In the genomic region with DNA sequence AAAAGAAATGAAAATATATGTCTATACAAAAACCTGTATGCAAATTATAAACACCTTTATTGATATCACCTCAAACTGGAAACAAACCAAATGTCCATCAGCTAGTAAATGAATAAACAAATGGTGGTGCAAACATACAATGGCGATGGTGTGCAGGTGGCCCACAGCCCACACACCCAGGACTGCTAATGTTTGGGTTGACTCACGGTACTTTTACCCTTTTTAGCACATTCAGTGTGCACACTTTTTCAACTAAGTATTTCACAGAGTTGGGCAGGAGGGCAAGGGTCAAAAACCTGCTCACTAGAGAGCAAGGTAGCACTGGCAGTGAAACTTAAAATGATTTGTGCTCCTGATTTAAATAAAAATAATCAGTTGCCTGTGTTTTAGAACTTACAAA, we compare ENCODE assay signal across 30 cellular contexts.
DNase-seq lines count a peak whose midpoint lies in the region; ATAC-seq and TF ChIP-seq lines count a peak whose summit lies in the region.
"Had no signal": no experiment of that assay in that cellular context is flagged by ENCODE, and none has a peak within 500 bp of the region (broad histone marks: within the 10 kb centered on the region; RNA-seq: fewer than 3 reads in every experiment).

No MANE protein-coding gene starts in this region.

- H3K4me3 Mint-ChIP-seq in activated CD4-positive, alpha-beta T cell treated with anti-CD3 and anti-CD28 coated beads, Interleukin-2, amount 10 ng/mL, durations not matched to agents 24 days and 14 days, result no peak overlapping the region
- peak overlapping the region; percentile 5 for H3K4me3 Mint-ChIP-seq in activated T-helper 1 cell treated with anti-CD3 and anti-CD28 coated beads, Interleukin-12 subunit alpha, Interleukin-12 subunit beta, Interleukin-2, Interleukin-4 antibody, amounts not matched to agents 30 ng/mL and 10 ng/mL and 1 ng/mL, durations not matched to agents 14 hours and 24 hours and 36 hours
- H3K4me3 Mint-ChIP-seq: activated CD4-positive, alpha-beta T cell treated with anti-CD3 and anti-CD28 coated beads, Interleukin-2, amount 10 ng/mL, durations not matched to agents 7 days and 5 days; CD4-positive, alpha-beta T cell; central memory CD8-positive, alpha-beta T cell; H9; immature natural killer cell had no signal

- no peaks in the 10 kb centered on the region for H3K36me3 ChIP-seq in liver (ENCODE audit: control insufficient read depth in 4 of 4, insufficient read depth in 3 of 4, low read depth in 1 of 4, low read length in 3 of 4)
- H3K36me3 ChIP-seq in tibial artery, result peaks cover 0 to 3% (median 0%) of the 10 kb centered on the region in 3 donors
- H3K36me3 ChIP-seq: neutrophil, uterus had no signal

- peak overlapping the region; percentile 67 to 69 for H3K27ac ChIP-seq in liver (ENCODE audit: low read depth in 1 of 2, low read length in 2 of 2)
- H3K27ac ChIP-seq in tibial artery, result no peak overlapping the region
- H3K27ac ChIP-seq: left ventricle myocardium inferior, neutrophil, testis, uterus had no signal

- peak; percentile 76 for ATAC-seq in GM19463 (IDR thresholded peaks at IDR 0.05; ENCODE audit: unreplicated experiment)
- ATAC-seq in GM21381 (IDR thresholded peaks at IDR 0.05; ENCODE audit: unreplicated experiment), result no peak
- ATAC-seq: PC-3, Right ventricle myocardium inferior, sciatic nerve had no signal

- no peak overlapping the region for H3K9ac ChIP-seq in liver (ENCODE audit: low read depth in 1 of 2, low read length in 2 of 2)

- peaks cover 0 to 16% (median 2%) of the 10 kb centered on the region in 4 donors for H3K4me1 ChIP-seq in liver (ENCODE audit: control insufficient read depth in 4 of 4, insufficient read depth in 4 of 4, low read length in 3 of 4)
- H3K4me1 ChIP-seq in tibial artery, result peaks cover 0 to 4% (median 0%) of the 10 kb centered on the region in 4 donors
- H3K4me1 ChIP-seq: left ventricle myocardium inferior had no signal

- TF ChIP-seq CTCF in liver (IDR thresholded peaks at IDR 0.05; ENCODE audit: low read depth, low read length, missing input control) (no peak), tibial artery (IDR thresholded peaks at IDR 0.05) (no peak)

- H3K27me3 Mint-ChIP-seq in activated CD4-positive, alpha-beta T cell treated with anti-CD3 and anti-CD28 coated beads, Interleukin-2, amount 10 ng/mL, durations not matched to agents 24 days and 14 days, result no peaks in the 10 kb centered on the region
- no peaks in the 10 kb centered on the region for H3K27me3 Mint-ChIP-seq in activated T-helper 1 cell treated with anti-CD3 and anti-CD28 coated beads, Interleukin-12 subunit alpha, Interleukin-12 subunit beta, Interleukin-2, Interleukin-4 antibody, amounts not matched to agents 30 ng/mL and 10 ng/mL and 1 ng/mL, durations not matched to agents 14 hours and 24 hours and 36 hours (ENCODE audit: insufficient read depth)
- H3K27me3 Mint-ChIP-seq: activated CD4-positive, alpha-beta T cell treated with anti-CD3 and anti-CD28 coated beads, Interleukin-2, amount 10 ng/mL, durations not matched to agents 7 days and 5 days; CD4-positive, alpha-beta T cell; central memory CD8-positive, alpha-beta T cell; progenitor cell of endocrine pancreas had no signal

- peaks cover 24% of the 10 kb centered on the region for H3K9me3 Mint-ChIP-seq in activated CD4-positive, alpha-beta T cell treated with anti-CD3 and anti-CD28 coated beads, Interleukin-2, amount 10 ng/mL, durations not matched to agents 24 days and 14 days
- peaks cover 32% of the 10 kb centered on the region for H3K9me3 Mint-ChIP-seq in activated T-helper 1 cell treated with anti-CD3 and anti-CD28 coated beads, Interleukin-12 subunit alpha, Interleukin-12 subunit beta, Interleukin-2, Interleukin-4 antibody, amounts not matched to agents 30 ng/mL and 10 ng/mL and 1 ng/mL, durations not matched to agents 14 hours and 24 hours and 36 hours
- H3K9me3 Mint-ChIP-seq: central memory CD8-positive, alpha-beta T cell had no signal

- DNase-seq in activated CD4-positive, alpha-beta T cell treated with anti-CD3 and anti-CD28 coated beads, Interleukin-2, amount 10 ng/mL, durations not matched to agents 24 days and 14 days, result no peak
- DNase-seq in activated CD4-positive, alpha-beta T cell treated with anti-CD3 and anti-CD28 coated beads, Interleukin-2, amount 50 U/mL, for 4 hours, result no peak
- no peak for DNase-seq in activated T-helper 1 cell treated with anti-CD3 and anti-CD28 coated beads, Interleukin-12 subunit alpha, Interleukin-12 subunit beta, Interleukin-2, Interleukin-4 antibody, amounts not matched to agents 30 ng/mL and 10 ng/mL and 1 ng/mL, durations not matched to agents 14 hours and 24 hours and 36 hours (ENCODE audit: low spot score)
- DNase-seq in tibial artery, result no peak
- DNase-seq in NCI-H748 (lab: John Stamatoyannopoulos, UW; ENCODE audit: unreplicated experiment), result no peak
- DNase-seq: activated CD4-positive, alpha-beta T cell treated with anti-CD3 and anti-CD28 coated beads, Interleukin-2, amount 10 ng/mL, durations not matched to agents 7 days and 5 days; activated CD8-positive, alpha-beta memory T cell treated with anti-CD3 and anti-CD28 coated beads, Interleukin-2, amount 50 U/mL, for 4 hours; activated effector memory CD4-positive, alpha-beta T cell treated with Interleukin-2 at 50 U/mL for 16 hours; CD4-positive, alpha-beta T cell; EL; H9; hypothalamus; immature natural killer cell; Karpas-422; left ventricle myocardium inferior; NCI-H1436 treated with DMSO at 0.1 percent for 48 hours; NCI-H2107; PC-3; stimulated activated CD4-positive, alpha-beta T cell treated with anti-CD3 and anti-CD28 coated beads, Interleukin-12 subunit alpha, Interleukin-12 subunit beta, amount 100 ng/mL, for 4 hours; stimulated activated CD4-positive, alpha-beta T cell treated with anti-CD3 and anti-CD28 coated beads, Interleukin-4, amount 100 ng/mL, for 1 hour; testis; uterus had no signal

- peaks cover 51% of the 10 kb centered on the region for H3K36me3 Mint-ChIP-seq in activated CD4-positive, alpha-beta T cell treated with anti-CD3 and anti-CD28 coated beads, Interleukin-2, amount 10 ng/mL, durations not matched to agents 24 days and 14 days (ENCODE audit: low read depth)
- H3K36me3 Mint-ChIP-seq in activated T-helper 1 cell treated with anti-CD3 and anti-CD28 coated beads, Interleukin-12 subunit alpha, Interleukin-12 subunit beta, Interleukin-2, Interleukin-4 antibody, amounts not matched to agents 30 ng/mL and 10 ng/mL and 1 ng/mL, durations not matched to agents 14 hours and 24 hours and 36 hours (ENCODE audit: low read depth), result peaks cover 47% of the 10 kb centered on the region

- H3K4me3 ChIP-seq in liver (ENCODE audit: low read depth in 1 of 3, low read length in 3 of 3) (no peak overlapping the region), tibial artery (no peak overlapping the region)
- H3K4me3 ChIP-seq: left ventricle myocardium inferior, testis, uterus had no signal

- peak overlapping the region; percentile 76 for H3K27ac Mint-ChIP-seq in activated CD4-positive, alpha-beta T cell treated with anti-CD3 and anti-CD28 coated beads, Interleukin-2, amount 10 ng/mL, durations not matched to agents 24 days and 14 days
- peak overlapping the region; percentile 77 for H3K27ac Mint-ChIP-seq in activated T-helper 1 cell treated with anti-CD3 and anti-CD28 coated beads, Interleukin-12 subunit alpha, Interleukin-12 subunit beta, Interleukin-2, Interleukin-4 antibody, amounts not matched to agents 30 ng/mL and 10 ng/mL and 1 ng/mL, durations not matched to agents 14 hours and 24 hours and 36 hours
- H3K27ac Mint-ChIP-seq: activated CD4-positive, alpha-beta T cell treated with anti-CD3 and anti-CD28 coated beads, Interleukin-2, amount 10 ng/mL, durations not matched to agents 7 days and 5 days; CD4-positive, alpha-beta T cell; progenitor cell of endocrine pancreas had no signal

- peaks cover 0 to 3% (median 1%) of the 10 kb centered on the region in 4 donors for H3K9me3 ChIP-seq in liver (ENCODE audit: control insufficient read depth in 4 of 4, low read length in 3 of 4)
- H3K9me3 ChIP-seq in tibial artery, result peaks cover 0 to 6% (median 4%) of the 10 kb centered on the region in 3 donors
- H3K9me3 ChIP-seq: neutrophil, testis had no signal

- 22% methylated on average over 2 of the region's 2 CpGs for WGBS in liver

- TF ChIP-seq RAD21 in liver (IDR thresholded peaks at IDR 0.05), result peak in 1 of 2 donors; percentile 37

- H3K27me3 ChIP-seq in liver (ENCODE audit: control insufficient read depth in 4 of 4, insufficient read depth in 4 of 4, low read length in 3 of 4), result no peaks in the 10 kb centered on the region
- H3K27me3 ChIP-seq in tibial artery, result no peaks in the 10 kb centered on the region
- H3K27me3 ChIP-seq: neutrophil, testis, uterus had no signal

- peaks cover 55% of the 10 kb centered on the region for H3K4me1 Mint-ChIP-seq in activated CD4-positive, alpha-beta T cell treated with anti-CD3 and anti-CD28 coated beads, Interleukin-2, amount 10 ng/mL, durations not matched to agents 24 days and 14 days
- H3K4me1 Mint-ChIP-seq in activated T-helper 1 cell treated with anti-CD3 and anti-CD28 coated beads, Interleukin-12 subunit alpha, Interleukin-12 subunit beta, Interleukin-2, Interleukin-4 antibody, amounts not matched to agents 30 ng/mL and 10 ng/mL and 1 ng/mL, durations not matched to agents 14 hours and 24 hours and 36 hours (ENCODE audit: low read depth), result peaks cover 64% of the 10 kb centered on the region

- intact Hi-C loops in activated CD4-positive, alpha-beta T cell treated with anti-CD3 and anti-CD28 coated beads, Interleukin-2, amount 10 ng/mL, durations not matched to agents 24 days and 14 days (cut with micrococcal nuclease), result loop anchor here (10.0 kb wide), 1 partner anchor 361 kb away; a partner anchor contains a TSS
- intact Hi-C loops in activated T-helper 1 cell treated with anti-CD3 and anti-CD28 coated beads, Interleukin-12 subunit alpha, Interleukin-12 subunit beta, Interleukin-2, Interleukin-4 antibody, amounts not matched to agents 30 ng/mL and 10 ng/mL and 1 ng/mL, durations not matched to agents 14 hours and 24 hours and 36 hours (cut with micrococcal nuclease), result no loop called here
- intact Hi-C loops in tibial artery (cut with DNase I; ENCODE audit: low total_unique reads), result no loop called here

TF ChIP-seq in liver, 16 proteins besides CTCF, POLR2A, EP300 and RAD21 (continues in another document):
- TF ChIP-seq FOXA1 (IDR thresholded peaks at IDR 0.05) (no peak), RXRA (IDR thresholded peaks at IDR 0.05) (peak; percentile 77 to 84)

Comparison
In these comparisons a context has a peak if more than half of its experiments do, and no peak if none do; other contexts are left out.
1. H3K27ac ChIP-seq: peak in liver (2 of 2); none in tibial artery (0 of 2).